1 cellular context compared by ENCODE assay signal in the genomic region with DNA sequence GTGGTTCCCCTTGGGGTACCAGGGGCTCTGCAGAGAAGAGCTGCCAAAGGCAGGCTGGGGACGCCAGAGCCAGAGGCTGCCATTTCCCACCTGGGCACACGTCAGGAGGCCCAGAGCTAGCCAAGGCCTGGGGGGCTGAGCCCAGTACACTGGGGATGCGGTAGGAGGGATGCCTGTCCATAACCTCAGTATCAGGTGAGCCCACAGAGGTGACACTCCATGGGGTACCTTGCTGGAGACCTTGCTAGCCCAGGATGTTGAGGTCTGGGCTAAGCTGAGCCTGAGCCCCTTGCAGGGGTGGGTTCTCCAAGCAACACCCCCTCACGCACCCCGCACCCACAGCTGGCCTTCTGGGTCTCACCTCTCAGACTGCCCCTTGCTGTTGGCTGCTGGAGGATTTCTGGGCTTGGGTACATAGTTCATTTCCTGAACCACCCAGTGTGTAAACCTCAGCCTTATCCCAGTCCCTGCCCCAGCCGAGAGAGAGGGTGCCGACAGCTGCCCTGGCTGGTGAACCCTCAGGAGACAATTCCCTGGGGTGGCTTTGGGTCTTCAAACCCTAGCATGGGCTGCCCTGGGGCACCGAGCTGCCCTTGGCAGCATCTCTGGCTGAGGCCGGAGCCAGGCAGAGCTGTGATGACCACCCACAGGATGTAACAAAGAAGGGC.
A peak's percentile ranks its signal among the peaks of the same experiment; 100 is the strongest.
TF ChIP-seq lines count a peak whose summit lies in the region.

No MANE protein-coding gene starts in this region.

TF ChIP-seq in HepG2, 621 proteins besides CTCF, POLR2A, EP300 and RAD21 (continued from another document and continues in another):
- TF ChIP-seq, protein P1, sequence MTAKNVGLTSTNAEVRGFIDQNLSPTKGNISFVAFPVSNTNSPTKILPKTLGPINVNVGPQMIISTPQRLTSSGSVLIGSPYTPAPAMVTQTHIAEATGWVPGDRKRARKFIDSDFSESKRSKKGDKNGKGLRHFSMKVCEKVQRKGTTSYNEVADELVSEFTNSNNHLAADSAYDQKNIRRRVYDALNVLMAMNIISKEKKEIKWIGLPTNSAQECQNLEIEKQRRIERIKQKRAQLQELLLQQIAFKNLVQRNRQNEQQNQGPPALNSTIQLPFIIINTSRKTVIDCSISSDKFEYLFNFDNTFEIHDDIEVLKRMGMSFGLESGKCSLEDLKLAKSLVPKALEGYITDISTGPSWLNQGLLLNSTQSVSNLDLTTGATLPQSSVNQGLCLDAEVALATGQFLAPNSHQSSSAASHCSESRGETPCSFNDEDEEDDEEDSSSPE (CRISPR knock-in tag; IDR thresholded peaks at IDR 0.05), result no peak
- TF ChIP-seq ZNF431 (CRISPR knock-in tag; IDR thresholded peaks at IDR 0.05; ENCODE audit: borderline replicate concordance, low read depth), result no peak
- TF ChIP-seq, protein P2, sequence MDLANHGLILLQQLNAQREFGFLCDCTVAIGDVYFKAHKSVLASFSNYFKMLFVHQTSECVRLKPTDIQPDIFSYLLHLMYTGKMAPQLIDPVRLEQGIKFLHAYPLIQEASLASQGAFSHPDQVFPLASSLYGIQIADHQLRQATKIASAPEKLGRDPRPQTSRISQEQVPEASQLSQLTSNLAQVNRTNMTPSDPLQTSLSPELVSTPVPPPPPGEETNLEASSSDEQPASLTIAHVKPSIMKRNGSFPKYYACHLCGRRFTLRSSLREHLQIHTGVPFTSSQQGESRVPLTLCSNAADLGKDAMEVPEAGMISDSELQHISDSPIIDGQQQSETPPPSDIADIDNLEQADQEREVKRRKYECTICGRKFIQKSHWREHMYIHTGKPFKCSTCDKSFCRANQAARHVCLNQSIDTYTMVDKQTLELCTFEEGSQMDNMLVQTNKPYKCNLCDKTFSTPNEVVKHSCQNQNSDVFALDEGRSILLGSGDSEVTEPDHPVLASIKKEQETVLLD (CRISPR knock-in tag; IDR thresholded peaks at IDR 0.05; ENCODE audit: low read depth), result no peak
- no peak for TF ChIP-seq LCORL (IDR thresholded peaks at IDR 0.05)
- peak; percentile 94 for TF ChIP-seq LCORL (CRISPR knock-in tag; IDR thresholded peaks at IDR 0.05)
- TF ChIP-seq, protein P3, sequence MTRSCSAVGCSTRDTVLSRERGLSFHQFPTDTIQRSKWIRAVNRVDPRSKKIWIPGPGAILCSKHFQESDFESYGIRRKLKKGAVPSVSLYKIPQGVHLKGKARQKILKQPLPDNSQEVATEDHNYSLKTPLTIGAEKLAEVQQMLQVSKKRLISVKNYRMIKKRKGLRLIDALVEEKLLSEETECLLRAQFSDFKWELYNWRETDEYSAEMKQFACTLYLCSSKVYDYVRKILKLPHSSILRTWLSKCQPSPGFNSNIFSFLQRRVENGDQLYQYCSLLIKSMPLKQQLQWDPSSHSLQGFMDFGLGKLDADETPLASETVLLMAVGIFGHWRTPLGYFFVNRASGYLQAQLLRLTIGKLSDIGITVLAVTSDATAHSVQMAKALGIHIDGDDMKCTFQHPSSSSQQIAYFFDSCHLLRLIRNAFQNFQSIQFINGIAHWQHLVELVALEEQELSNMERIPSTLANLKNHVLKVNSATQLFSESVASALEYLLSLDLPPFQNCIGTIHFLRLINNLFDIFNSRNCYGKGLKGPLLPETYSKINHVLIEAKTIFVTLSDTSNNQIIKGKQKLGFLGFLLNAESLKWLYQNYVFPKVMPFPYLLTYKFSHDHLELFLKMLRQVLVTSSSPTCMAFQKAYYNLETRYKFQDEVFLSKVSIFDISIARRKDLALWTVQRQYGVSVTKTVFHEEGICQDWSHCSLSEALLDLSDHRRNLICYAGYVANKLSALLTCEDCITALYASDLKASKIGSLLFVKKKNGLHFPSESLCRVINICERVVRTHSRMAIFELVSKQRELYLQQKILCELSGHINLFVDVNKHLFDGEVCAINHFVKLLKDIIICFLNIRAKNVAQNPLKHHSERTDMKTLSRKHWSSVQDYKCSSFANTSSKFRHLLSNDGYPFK (CRISPR knock-in tag; IDR thresholded peaks at IDR 0.05; ENCODE audit: borderline replicate concordance), result no peak
- no peak for TF ChIP-seq EED (CRISPR knock-in tag; IDR thresholded peaks at IDR 0.05)
- TF ChIP-seq, protein P4, sequence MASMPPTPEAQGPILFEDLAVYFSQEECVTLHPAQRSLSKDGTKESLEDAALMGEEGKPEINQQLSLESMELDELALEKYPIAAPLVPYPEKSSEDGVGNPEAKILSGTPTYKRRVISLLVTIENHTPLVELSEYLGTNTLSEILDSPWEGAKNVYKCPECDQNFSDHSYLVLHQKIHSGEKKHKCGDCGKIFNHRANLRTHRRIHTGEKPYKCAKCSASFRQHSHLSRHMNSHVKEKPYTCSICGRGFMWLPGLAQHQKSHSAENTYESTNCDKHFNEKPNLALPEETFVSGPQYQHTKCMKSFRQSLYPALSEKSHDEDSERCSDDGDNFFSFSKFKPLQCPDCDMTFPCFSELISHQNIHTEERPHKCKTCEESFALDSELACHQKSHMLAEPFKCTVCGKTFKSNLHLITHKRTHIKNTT (CRISPR knock-in tag; IDR thresholded peaks at IDR 0.05), result no peak
- TF ChIP-seq, protein P5, sequence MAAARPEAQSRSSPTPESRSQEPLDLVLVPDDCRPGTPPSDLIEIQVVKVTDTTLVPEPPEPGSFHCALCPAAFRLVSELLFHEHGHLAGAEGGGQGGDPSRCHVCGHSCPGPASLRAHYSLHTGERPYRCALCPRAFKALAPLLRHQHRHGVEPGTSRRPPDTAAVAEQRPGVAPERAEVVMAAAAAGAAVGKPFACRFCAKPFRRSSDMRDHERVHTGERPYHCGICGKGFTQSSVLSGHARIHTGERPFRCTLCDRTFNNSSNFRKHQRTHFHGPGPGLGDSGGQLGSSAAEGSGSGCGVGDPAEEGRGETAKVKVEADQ (CRISPR knock-in tag; IDR thresholded peaks at IDR 0.05; ENCODE audit: borderline replicate concordance), result no peak
- TF ChIP-seq ZNF180 (CRISPR knock-in tag; IDR thresholded peaks at IDR 0.05; ENCODE audit: borderline replicate concordance, low read depth), result no peak
- TF ChIP-seq RFX5 (IDR thresholded peaks at IDR 0.05; ENCODE audit: low read depth, low read length), result no peak
- peak; percentile 78; the same call in 1 of the 2 replicates for TF ChIP-seq ZNF747 (CRISPR knock-in tag; IDR thresholded peaks at IDR 0.05; ENCODE audit: borderline replicate concordance)
- no peak for TF ChIP-seq AKAP8 (CRISPR knock-in tag; IDR thresholded peaks at IDR 0.05)
- TF ChIP-seq ZNF83 (CRISPR knock-in tag; IDR thresholded peaks at IDR 0.05; ENCODE audit: borderline replicate concordance), result no peak
- TF ChIP-seq PHF21A (CRISPR knock-in tag; IDR thresholded peaks at IDR 0.05), result peak; percentile 95
- TF ChIP-seq, protein P6, sequence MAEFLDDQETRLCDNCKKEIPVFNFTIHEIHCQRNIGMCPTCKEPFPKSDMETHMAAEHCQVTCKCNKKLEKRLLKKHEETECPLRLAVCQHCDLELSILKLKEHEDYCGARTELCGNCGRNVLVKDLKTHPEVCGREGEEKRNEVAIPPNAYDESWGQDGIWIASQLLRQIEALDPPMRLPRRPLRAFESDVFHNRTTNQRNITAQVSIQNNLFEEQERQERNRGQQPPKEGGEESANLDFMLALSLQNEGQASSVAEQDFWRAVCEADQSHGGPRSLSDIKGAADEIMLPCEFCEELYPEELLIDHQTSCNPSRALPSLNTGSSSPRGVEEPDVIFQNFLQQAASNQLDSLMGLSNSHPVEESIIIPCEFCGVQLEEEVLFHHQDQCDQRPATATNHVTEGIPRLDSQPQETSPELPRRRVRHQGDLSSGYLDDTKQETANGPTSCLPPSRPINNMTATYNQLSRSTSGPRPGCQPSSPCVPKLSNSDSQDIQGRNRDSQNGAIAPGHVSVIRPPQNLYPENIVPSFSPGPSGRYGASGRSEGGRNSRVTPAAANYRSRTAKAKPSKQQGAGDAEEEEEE (CRISPR knock-in tag; IDR thresholded peaks at IDR 0.05; ENCODE audit: borderline replicate concordance), result no peak
- TF ChIP-seq ZNF816 (CRISPR knock-in tag; IDR thresholded peaks at IDR 0.05; ENCODE audit: borderline replicate concordance), result 0 out of 2 replicates have a peak, but pooled peaks have one; percentile 30
- no peak for TF ChIP-seq ZNF101 (CRISPR knock-in tag; IDR thresholded peaks at IDR 0.05; ENCODE audit: borderline replicate concordance, low read depth)
- 0 out of 2 replicates have a peak, but pooled peaks have one; percentile 29 for TF ChIP-seq NCOA2 (CRISPR knock-in tag; IDR thresholded peaks at IDR 0.05)
- peak; percentile 32; the same call in 1 of the 2 replicates for TF ChIP-seq ZBTB20 (CRISPR knock-in tag; IDR thresholded peaks at IDR 0.05; ENCODE audit: borderline replicate concordance, low read depth)
- TF ChIP-seq, protein P7, sequence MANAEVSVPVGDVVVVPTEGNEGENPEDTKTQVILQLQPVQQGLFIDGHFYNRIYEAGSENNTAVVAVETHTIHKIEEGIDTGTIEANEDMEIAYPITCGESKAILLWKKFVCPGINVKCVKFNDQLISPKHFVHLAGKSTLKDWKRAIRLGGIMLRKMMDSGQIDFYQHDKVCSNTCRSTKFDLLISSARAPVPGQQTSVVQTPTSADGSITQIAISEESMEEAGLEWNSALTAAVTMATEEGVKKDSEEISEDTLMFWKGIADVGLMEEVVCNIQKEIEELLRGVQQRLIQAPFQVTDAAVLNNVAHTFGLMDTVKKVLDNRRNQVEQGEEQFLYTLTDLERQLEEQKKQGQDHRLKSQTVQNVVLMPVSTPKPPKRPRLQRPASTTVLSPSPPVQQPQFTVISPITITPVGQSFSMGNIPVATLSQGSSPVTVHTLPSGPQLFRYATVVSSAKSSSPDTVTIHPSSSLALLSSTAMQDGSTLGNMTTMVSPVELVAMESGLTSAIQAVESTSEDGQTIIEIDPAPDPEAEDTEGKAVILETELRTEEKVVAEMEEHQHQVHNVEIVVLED (CRISPR knock-in tag; IDR thresholded peaks at IDR 0.05; ENCODE audit: borderline replicate concordance), result no peak
- TF ChIP-seq ZNF570 (CRISPR knock-in tag; IDR thresholded peaks at IDR 0.05; ENCODE audit: borderline replicate concordance), result no peak
- TF ChIP-seq, protein P8, sequence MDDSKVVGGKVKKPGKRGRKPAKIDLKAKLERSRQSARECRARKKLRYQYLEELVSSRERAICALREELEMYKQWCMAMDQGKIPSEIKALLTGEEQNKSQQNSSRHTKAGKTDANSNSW (CRISPR knock-in tag; IDR thresholded peaks at IDR 0.05; ENCODE audit: borderline replicate concordance), result no peak
- TF ChIP-seq PCBP1 (IDR thresholded peaks at IDR 0.05; ENCODE audit: borderline replicate concordance, low read depth, low read length), result no peak
- TF ChIP-seq HCFC1 (IDR thresholded peaks at IDR 0.05; ENCODE audit: low read depth, low read length), result no peak
- no peak for TF ChIP-seq PHF8 (CRISPR knock-in tag; IDR thresholded peaks at IDR 0.05)
- no peak for TF ChIP-seq KDM2A (CRISPR knock-in tag; IDR thresholded peaks at IDR 0.05; ENCODE audit: borderline replicate concordance, low read depth)
- no peak for TF ChIP-seq PAX8 (CRISPR knock-in tag; IDR thresholded peaks at IDR 0.05; ENCODE audit: borderline replicate concordance)
- no peak for TF ChIP-seq MBD4 (IDR thresholded peaks at IDR 0.05; ENCODE audit: borderline replicate concordance, low read length)
- TF ChIP-seq ZNF768 (CRISPR knock-in tag; IDR thresholded peaks at IDR 0.05), result no peak
- TF ChIP-seq ZSCAN29 (CRISPR knock-in tag; conservative IDR thresholded peaks at IDR 0.05), result no peak; the same call in 1 of the 2 replicates
- TF ChIP-seq REPIN1 (CRISPR knock-in tag; IDR thresholded peaks at IDR 0.05; ENCODE audit: borderline replicate concordance, low read depth), result no peak
- TF ChIP-seq, protein P9, sequence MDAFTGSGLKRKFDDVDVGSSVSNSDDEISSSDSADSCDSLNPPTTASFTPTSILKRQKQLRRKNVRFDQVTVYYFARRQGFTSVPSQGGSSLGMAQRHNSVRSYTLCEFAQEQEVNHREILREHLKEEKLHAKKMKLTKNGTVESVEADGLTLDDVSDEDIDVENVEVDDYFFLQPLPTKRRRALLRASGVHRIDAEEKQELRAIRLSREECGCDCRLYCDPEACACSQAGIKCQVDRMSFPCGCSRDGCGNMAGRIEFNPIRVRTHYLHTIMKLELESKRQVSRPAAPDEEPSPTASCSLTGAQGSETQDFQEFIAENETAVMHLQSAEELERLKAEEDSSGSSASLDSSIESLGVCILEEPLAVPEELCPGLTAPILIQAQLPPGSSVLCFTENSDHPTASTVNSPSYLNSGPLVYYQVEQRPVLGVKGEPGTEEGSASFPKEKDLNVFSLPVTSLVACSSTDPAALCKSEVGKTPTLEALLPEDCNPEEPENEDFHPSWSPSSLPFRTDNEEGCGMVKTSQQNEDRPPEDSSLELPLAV (CRISPR knock-in tag; conservative IDR thresholded peaks at IDR 0.05; ENCODE audit: low read depth), result no peak
- no peak for TF ChIP-seq ZNF878 (CRISPR knock-in tag; IDR thresholded peaks at IDR 0.05)
- TF ChIP-seq ZNF780A (CRISPR knock-in tag; IDR thresholded peaks at IDR 0.05), result no peak
- TF ChIP-seq ZSCAN20 (CRISPR knock-in tag; IDR thresholded peaks at IDR 0.05; ENCODE audit: borderline replicate concordance), result no peak
- TF ChIP-seq ZNF160 (CRISPR knock-in tag; IDR thresholded peaks at IDR 0.05), result no peak
- TF ChIP-seq, protein P10, sequence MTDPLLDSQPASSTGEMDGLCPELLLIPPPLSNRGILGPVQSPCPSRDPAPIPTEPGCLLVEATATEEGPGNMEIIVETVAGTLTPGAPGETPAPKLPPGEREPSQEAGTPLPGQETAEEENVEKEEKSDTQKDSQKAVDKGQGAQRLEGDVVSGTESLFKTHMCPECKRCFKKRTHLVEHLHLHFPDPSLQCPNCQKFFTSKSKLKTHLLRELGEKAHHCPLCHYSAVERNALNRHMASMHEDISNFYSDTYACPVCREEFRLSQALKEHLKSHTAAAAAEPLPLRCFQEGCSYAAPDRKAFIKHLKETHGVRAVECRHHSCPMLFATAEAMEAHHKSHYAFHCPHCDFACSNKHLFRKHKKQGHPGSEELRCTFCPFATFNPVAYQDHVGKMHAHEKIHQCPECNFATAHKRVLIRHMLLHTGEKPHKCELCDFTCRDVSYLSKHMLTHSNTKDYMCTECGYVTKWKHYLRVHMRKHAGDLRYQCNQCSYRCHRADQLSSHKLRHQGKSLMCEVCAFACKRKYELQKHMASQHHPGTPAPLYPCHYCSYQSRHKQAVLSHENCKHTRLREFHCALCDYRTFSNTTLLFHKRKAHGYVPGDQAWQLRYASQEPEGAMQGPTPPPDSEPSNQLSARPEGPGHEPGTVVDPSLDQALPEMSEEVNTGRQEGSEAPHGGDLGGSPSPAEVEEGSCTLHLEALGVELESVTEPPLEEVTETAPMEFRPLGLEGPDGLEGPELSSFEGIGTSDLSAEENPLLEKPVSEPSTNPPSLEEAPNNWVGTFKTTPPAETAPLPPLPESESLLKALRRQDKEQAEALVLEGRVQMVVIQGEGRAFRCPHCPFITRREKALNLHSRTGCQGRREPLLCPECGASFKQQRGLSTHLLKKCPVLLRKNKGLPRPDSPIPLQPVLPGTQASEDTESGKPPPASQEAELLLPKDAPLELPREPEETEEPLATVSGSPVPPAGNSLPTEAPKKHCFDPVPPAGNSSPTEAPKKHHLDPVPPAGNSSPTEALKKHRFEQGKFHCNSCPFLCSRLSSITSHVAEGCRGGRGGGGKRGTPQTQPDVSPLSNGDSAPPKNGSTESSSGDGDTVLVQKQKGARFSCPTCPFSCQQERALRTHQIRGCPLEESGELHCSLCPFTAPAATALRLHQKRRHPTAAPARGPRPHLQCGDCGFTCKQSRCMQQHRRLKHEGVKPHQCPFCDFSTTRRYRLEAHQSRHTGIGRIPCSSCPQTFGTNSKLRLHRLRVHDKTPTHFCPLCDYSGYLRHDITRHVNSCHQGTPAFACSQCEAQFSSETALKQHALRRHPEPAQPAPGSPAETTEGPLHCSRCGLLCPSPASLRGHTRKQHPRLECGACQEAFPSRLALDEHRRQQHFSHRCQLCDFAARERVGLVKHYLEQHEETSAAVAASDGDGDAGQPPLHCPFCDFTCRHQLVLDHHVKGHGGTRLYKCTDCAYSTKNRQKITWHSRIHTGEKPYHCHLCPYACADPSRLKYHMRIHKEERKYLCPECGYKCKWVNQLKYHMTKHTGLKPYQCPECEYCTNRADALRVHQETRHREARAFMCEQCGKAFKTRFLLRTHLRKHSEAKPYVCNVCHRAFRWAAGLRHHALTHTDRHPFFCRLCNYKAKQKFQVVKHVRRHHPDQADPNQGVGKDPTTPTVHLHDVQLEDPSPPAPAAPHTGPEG (CRISPR knock-in tag; IDR thresholded peaks at IDR 0.05), result no peak
- no peak for TF ChIP-seq ONECUT2 (CRISPR knock-in tag; IDR thresholded peaks at IDR 0.05)
- no peak for TF ChIP-seq ZNF850 (CRISPR knock-in tag; conservative IDR thresholded peaks at IDR 0.05)
